15 cellular contexts compared by ENCODE assay signal in the genomic region with DNA sequence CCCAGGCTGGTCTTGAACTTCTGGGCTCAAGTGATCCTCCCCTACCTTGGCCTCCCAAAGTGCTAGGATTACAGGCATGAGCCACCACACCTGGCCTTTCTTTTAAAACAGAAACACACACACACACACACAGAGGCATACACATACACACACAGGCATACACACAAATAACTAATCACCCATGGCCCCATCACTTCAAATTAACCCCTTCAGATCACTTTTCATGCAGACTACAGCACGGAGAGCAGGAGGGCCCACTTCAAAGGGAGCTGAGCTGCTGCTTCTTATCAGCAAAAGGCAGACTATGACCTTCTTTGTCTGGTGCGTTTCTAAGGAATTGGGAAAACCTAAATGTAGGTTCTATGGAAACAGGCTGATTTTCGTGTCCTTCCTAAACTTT. TPM values are rescaled to one million over a fixed set of nuclear protein-coding genes. Genes with fewer than 3 reads are reported as not detected.
DNase-seq lines count a peak whose midpoint lies in the region; ATAC-seq and TF ChIP-seq lines count a peak whose summit lies in the region.
"Had no signal": no experiment of that assay in that cellular context is flagged by ENCODE, and none has a peak within 500 bp of the region (broad histone marks: within the 10 kb centered on the region; RNA-seq: fewer than 3 reads in every experiment).

No MANE protein-coding gene starts in this region.

- H3K27me3 Mint-ChIP-seq in CD14-positive monocyte (ENCODE audit: low read depth in 3 of 3) (peaks cover 0 to 5% (median 0%) of the 10 kb centered on the region in 3 donors), GM23338 (ENCODE audit: insufficient read depth, low read depth, poor library complexity) (peaks cover 12% of the 10 kb centered on the region)
- no peaks in the 10 kb centered on the region for H3K27me3 Mint-ChIP-seq in activated T-helper 1 cell treated with anti-CD3 and anti-CD28 coated beads, Interleukin-12 subunit alpha, Interleukin-12 subunit beta, Interleukin-2, Interleukin-4 antibody, amounts not matched to agents 30 ng/mL and 10 ng/mL and 1 ng/mL, durations not matched to agents 14 hours and 24 hours and 36 hours (ENCODE audit: insufficient read depth)

- H3K27ac Mint-ChIP-seq in CD14-positive monocyte (peak overlapping the region in 6 of 7 donors; percentile 25 to 95 (median 82)), GM23338 (peak overlapping the region; percentile 4; the same call in 1 of the 2 replicates)
- peak overlapping the region; percentile 70 for H3K27ac Mint-ChIP-seq in activated T-helper 1 cell treated with anti-CD3 and anti-CD28 coated beads, Interleukin-12 subunit alpha, Interleukin-12 subunit beta, Interleukin-2, Interleukin-4 antibody, amounts not matched to agents 30 ng/mL and 10 ng/mL and 1 ng/mL, durations not matched to agents 14 hours and 24 hours and 36 hours

- H2BK12ac ChIP-seq in mesenchymal stem cell (ENCODE audit: low read length in 2 of 2) = no peak overlapping the region

- H3K4me3 ChIP-seq in GM23338 = no peak overlapping the region
- peak overlapping the region in 1 of 2 experiments; percentile 47 for H3K4me3 ChIP-seq in mesenchymal stem cell (ENCODE audit: insufficient read depth in 1 of 2, low read depth in 1 of 2, low read length in 2 of 2)
- no peak overlapping the region for H3K4me3 ChIP-seq in Karpas-422 (ENCODE audit: low read length)

- no peak overlapping the region for H3K4ac ChIP-seq in mesenchymal stem cell (ENCODE audit: low read depth in 1 of 2, low read length in 2 of 2)

- H3K23ac ChIP-seq in mesenchymal stem cell (ENCODE audit: low read length in 2 of 2) = no peak overlapping the region

- H3K36me3 Mint-ChIP-seq in CD14-positive monocyte (peaks cover 5 to 13% of the 10 kb centered on the region in 2 donors), GM23338 (ENCODE audit: low read depth) (peaks cover 3% of the 10 kb centered on the region)
- H3K36me3 Mint-ChIP-seq in activated T-helper 1 cell treated with anti-CD3 and anti-CD28 coated beads, Interleukin-12 subunit alpha, Interleukin-12 subunit beta, Interleukin-2, Interleukin-4 antibody, amounts not matched to agents 30 ng/mL and 10 ng/mL and 1 ng/mL, durations not matched to agents 14 hours and 24 hours and 36 hours (ENCODE audit: low read depth) = no peaks in the 10 kb centered on the region

- H4K91ac ChIP-seq in mesenchymal stem cell (ENCODE audit: low read length) = no peak overlapping the region

- DNase-seq in CD14-positive monocyte (ENCODE audit: low spot score) (no peak), GM23338 (ENCODE audit: low spot score) (no peak), mesenchymal stem cell (no peak), DMS53 treated with DMSO at 0.1 percent for 48 hours (lab: John Stamatoyannopoulos, UW; ENCODE audit: unreplicated experiment) (no peak), Karpas-422 (no peak), dermis blood vessel endothelial cell (no peak)
- DNase-seq in activated T-helper 1 cell treated with anti-CD3 and anti-CD28 coated beads, Interleukin-12 subunit alpha, Interleukin-12 subunit beta, Interleukin-2, Interleukin-4 antibody, amounts not matched to agents 30 ng/mL and 10 ng/mL and 1 ng/mL, durations not matched to agents 14 hours and 24 hours and 36 hours (ENCODE audit: low spot score) = no peak
- DNase-seq: brain microvascular endothelial cell, NCI-H510A, substantia nigra had no signal

- ATAC-seq in GM23338 = no peak
- ATAC-seq in HG03457 (IDR thresholded peaks at IDR 0.05; ENCODE audit: unreplicated experiment) = no peak

- H2AFZ ChIP-seq in GM23338 = no peak overlapping the region
- no peak overlapping the region for H2AFZ ChIP-seq in mesenchymal stem cell (ENCODE audit: low read depth, low read length)
- H2AFZ ChIP-seq in Karpas-422 (ENCODE audit: low read length) = no peak overlapping the region

- H3K14ac ChIP-seq in mesenchymal stem cell (ENCODE audit: low read length in 2 of 2) = no peak overlapping the region

- peaks cover 38% of the 10 kb centered on the region for H3K79me1 ChIP-seq in mesenchymal stem cell (replicated peaks; ENCODE audit: low read length, poor library complexity, severe bottlenecking)

- H3K18ac ChIP-seq in mesenchymal stem cell (ENCODE audit: low read depth in 1 of 2, low read length in 2 of 2) = no peak overlapping the region

- H3K79me2 ChIP-seq in GM23338 (replicated peaks; ENCODE audit: insufficient read depth) = peaks cover 64% of the 10 kb centered on the region
- peaks cover 7% of the 10 kb centered on the region for H3K79me2 ChIP-seq in Karpas-422 (ENCODE audit: low read length)

- no peaks in the 10 kb centered on the region for H3K9me3 ChIP-seq in mesenchymal stem cell (ENCODE audit: control insufficient read depth, low read length)
- no peaks in the 10 kb centered on the region for H3K9me3 ChIP-seq in Karpas-422 (ENCODE audit: low read length)

- H3K9me3 Mint-ChIP-seq in CD14-positive monocyte = peaks cover 0 to 5% (median 3%) of the 10 kb centered on the region in 7 donors
- H3K9me3 Mint-ChIP-seq in GM23338 = peaks cover 19% of the 10 kb centered on the region; the same call in 2 of the 3 replicates
- H3K9me3 Mint-ChIP-seq in activated T-helper 1 cell treated with anti-CD3 and anti-CD28 coated beads, Interleukin-12 subunit alpha, Interleukin-12 subunit beta, Interleukin-2, Interleukin-4 antibody, amounts not matched to agents 30 ng/mL and 10 ng/mL and 1 ng/mL, durations not matched to agents 14 hours and 24 hours and 36 hours = no peaks in the 10 kb centered on the region

- H3K27me3 ChIP-seq in GM23338 (ENCODE audit: insufficient read depth) (no peaks in the 10 kb centered on the region), mesenchymal stem cell (ENCODE audit: control insufficient read depth in 1 of 2, insufficient read depth in 1 of 2, low read length in 2 of 2) (no peaks in the 10 kb centered on the region), Karpas-422 (ENCODE audit: low read length) (no peaks in the 10 kb centered on the region)
- H3K27me3 ChIP-seq: brain microvascular endothelial cell had no signal

- intact Hi-C loops in CD14-positive monocyte (cut with micrococcal nuclease) = loop anchor here (1.0 to 10.0 kb wide), 5 partner anchors 53 to 302 kb away; partner anchors contain the start of genes CRAMP1 (in 2 of the 2), IFT140 (in 2 of the 2), EME2 (in 1 of the 2) and MRPS34 (in 1 of the 2)
- intact Hi-C loops in activated T-helper 1 cell treated with anti-CD3 and anti-CD28 coated beads, Interleukin-12 subunit alpha, Interleukin-12 subunit beta, Interleukin-2, Interleukin-4 antibody, amounts not matched to agents 30 ng/mL and 10 ng/mL and 1 ng/mL, durations not matched to agents 14 hours and 24 hours and 36 hours (cut with micrococcal nuclease) = no loop called here

- H3K4me1 Mint-ChIP-seq in CD14-positive monocyte (peaks cover 60% of the 10 kb centered on the region), GM23338 (peaks cover 11% of the 10 kb centered on the region)
- peaks cover 6% of the 10 kb centered on the region for H3K4me1 Mint-ChIP-seq in activated T-helper 1 cell treated with anti-CD3 and anti-CD28 coated beads, Interleukin-12 subunit alpha, Interleukin-12 subunit beta, Interleukin-2, Interleukin-4 antibody, amounts not matched to agents 30 ng/mL and 10 ng/mL and 1 ng/mL, durations not matched to agents 14 hours and 24 hours and 36 hours (ENCODE audit: low read depth)

- H2BK15ac ChIP-seq in mesenchymal stem cell (ENCODE audit: low read depth, poor library complexity, severe bottlenecking) = no peak overlapping the region

- TF ChIP-seq CTCF in CD14-positive monocyte (IDR thresholded peaks at IDR 0.05) (no peak), GM23338 (conservative IDR thresholded peaks at IDR 0.05; ENCODE audit: low read depth in 2 of 2) (no peak)

- H4K20me1 ChIP-seq in GM23338 (replicated peaks; ENCODE audit: insufficient read depth) = peaks cover 26% of the 10 kb centered on the region
- no peaks in the 10 kb centered on the region for H4K20me1 ChIP-seq in Karpas-422 (ENCODE audit: insufficient read depth, low read depth, low read length)

- H3K4me3 Mint-ChIP-seq in CD14-positive monocyte = peak overlapping the region; percentile 47 to 66
- peak overlapping the region; percentile 47 for H3K4me3 Mint-ChIP-seq in GM23338
- peak overlapping the region; percentile 74 for H3K4me3 Mint-ChIP-seq in activated T-helper 1 cell treated with anti-CD3 and anti-CD28 coated beads, Interleukin-12 subunit alpha, Interleukin-12 subunit beta, Interleukin-2, Interleukin-4 antibody, amounts not matched to agents 30 ng/mL and 10 ng/mL and 1 ng/mL, durations not matched to agents 14 hours and 24 hours and 36 hours

- H4K8ac ChIP-seq in mesenchymal stem cell (ENCODE audit: low read length) = no peak overlapping the region

- H3K4me2 ChIP-seq in GM23338 (no peak overlapping the region), mesenchymal stem cell (ENCODE audit: low read length, poor library complexity, severe bottlenecking) (no peak overlapping the region), Karpas-422 (ENCODE audit: low read depth, low read length, poor library complexity, severe bottlenecking) (no peak overlapping the region)

- H3K36me3 ChIP-seq in GM23338 (ENCODE audit: insufficient read depth) (no peaks in the 10 kb centered on the region), mesenchymal stem cell (ENCODE audit: control insufficient read depth in 1 of 2, insufficient read depth in 2 of 2, low read depth in 1 of 2, low read length in 2 of 2) (peaks cover 4 to 15% of the 10 kb centered on the region in 2 experiments), Karpas-422 (ENCODE audit: insufficient read depth, low read length) (no peaks in the 10 kb centered on the region)
- H3K36me3 ChIP-seq: brain microvascular endothelial cell had no signal

- H3K4me1 ChIP-seq in GM23338 (ENCODE audit: insufficient read depth) = peaks cover 3% of the 10 kb centered on the region; the same call in 1 of the 2 replicates
- peaks cover 39% of the 10 kb centered on the region for H3K4me1 ChIP-seq in mesenchymal stem cell (ENCODE audit: control insufficient read depth, insufficient read depth, low read depth, low read length)
- peaks cover 12% of the 10 kb centered on the region for H3K4me1 ChIP-seq in Karpas-422 (ENCODE audit: low read length)

- no peak overlapping the region for H2BK5ac ChIP-seq in mesenchymal stem cell (ENCODE audit: low read depth, low read length, poor library complexity, severe bottlenecking)

- no peaks in the 10 kb centered on the region for H3F3A ChIP-seq in GM23338 (replicated peaks; ENCODE audit: low read depth)

- WGBS in mesenchymal stem cell = 60% methylated on average over 3 of the region's 3 CpGs

- H3K9me2 ChIP-seq in GM23338 (ENCODE audit: insufficient read depth) = no peaks in the 10 kb centered on the region
- no peaks in the 10 kb centered on the region for H3K9me2 ChIP-seq in Karpas-422 (replicated peaks; ENCODE audit: insufficient read depth, low read length)

- H3K9ac ChIP-seq in mesenchymal stem cell (ENCODE audit: low read length) = peak overlapping the region; percentile 49
- H3K9ac ChIP-seq in Karpas-422 (ENCODE audit: low read length) = no peak overlapping the region

- H3K27ac ChIP-seq in GM23338 (ENCODE audit: low read depth) (no peak overlapping the region), mesenchymal stem cell (ENCODE audit: low read length, poor library complexity, severe bottlenecking) (no peak overlapping the region), Karpas-422 (ENCODE audit: low read length) (no peak overlapping the region)
- H3K27ac ChIP-seq: brain microvascular endothelial cell, C4-2B had no signal

- no peak overlapping the region for H2BK120ac ChIP-seq in mesenchymal stem cell (ENCODE audit: low read depth, low read length)

- no peak overlapping the region for H2AK5ac ChIP-seq in mesenchymal stem cell (ENCODE audit: low read length, severe bottlenecking)

RNA-seq across cellular contexts. Expression of gene CLCN7, which starts 1.9 kb away (rescaled TPM):
- polyA plus RNA-seq in CD14-positive monocyte = 10 to 100 TPM; 37.4 to 56.5 TPM
- 35.9 and 53.8 TPM in 2 replicates for total RNA-seq in GM23338 (2014; rRNA removed; shearing (Covaris generic))
- polyA plus RNA-seq in GM23338 (2016; fragmentation: Nextera tagmentation; extraction: Ambion mirVana) = 13.8 and 17.4 TPM in 2 replicates
- 61.7 and 68.7 TPM in 2 replicates for total RNA-seq in activated T-helper 1 cell treated with anti-CD3 and anti-CD28 coated beads, Interleukin-12 subunit alpha, Interleukin-12 subunit beta, Interleukin-2, Interleukin-4 antibody, amounts not matched to agents 30 ng/mL and 10 ng/mL and 1 ng/mL, durations not matched to agents 14 hours and 24 hours and 36 hours
- polyA plus RNA-seq in mesenchymal stem cell (2013, experiment 1 of 2) = 91.3 TPM
- polyA plus RNA-seq in mesenchymal stem cell (2013, experiment 2 of 2) = 88.2 TPM
- 8.9 and 29.2 TPM in 2 replicates for total RNA-seq in Karpas-422 (2014; rRNA removed; shearing (Covaris generic); ENCODE audit: low replicate concordance)
- total RNA-seq in dermis blood vessel endothelial cell = 69.9 and 96.7 TPM in 2 replicates

RNA-seq across cellular contexts. Expression of gene PTX4, which starts 15.8 kb away (rescaled TPM):
- polyA plus RNA-seq in CD14-positive monocyte (not detected), GM23338 (2016; fragmentation: Nextera tagmentation; extraction: Ambion mirVana) (not detected in 2 replicates)
- not detected in 2 replicates for total RNA-seq in GM23338 (2014; rRNA removed; shearing (Covaris generic))
- 0.20 TPM in 1 of 2 replicates, not detected in the other for total RNA-seq in activated T-helper 1 cell treated with anti-CD3 and anti-CD28 coated beads, Interleukin-12 subunit alpha, Interleukin-12 subunit beta, Interleukin-2, Interleukin-4 antibody, amounts not matched to agents 30 ng/mL and 10 ng/mL and 1 ng/mL, durations not matched to agents 14 hours and 24 hours and 36 hours
- polyA plus RNA-seq in mesenchymal stem cell (2013, experiment 1 of 2) = not detected
- polyA plus RNA-seq in mesenchymal stem cell (2013, experiment 2 of 2) = not detected
- total RNA-seq in Karpas-422 (2014; rRNA removed; shearing (Covaris generic); ENCODE audit: low replicate concordance) = not detected in 2 replicates
- 0.09 TPM in 1 of 2 replicates, not detected in the other for total RNA-seq in dermis blood vessel endothelial cell
- total RNA-seq: myocyte, RPMI7951 had no signal

RNA-seq across cellular contexts. Expression of gene TELO2, which starts 20.2 kb away (rescaled TPM):
- polyA plus RNA-seq in CD14-positive monocyte (10 to 100 TPM in 1 of 2 donors, 1 to 10 TPM in 1; 7.3 to 11.4 TPM), GM23338 (2016; fragmentation: Nextera tagmentation; extraction: Ambion mirVana) (45.4 and 49.8 TPM in 2 replicates)
- 71.7 and 76.0 TPM in 2 replicates for total RNA-seq in GM23338 (2014; rRNA removed; shearing (Covaris generic))
- 94.1 and 95.3 TPM in 2 replicates for total RNA-seq in activated T-helper 1 cell treated with anti-CD3 and anti-CD28 coated beads, Interleukin-12 subunit alpha, Interleukin-12 subunit beta, Interleukin-2, Interleukin-4 antibody, amounts not matched to agents 30 ng/mL and 10 ng/mL and 1 ng/mL, durations not matched to agents 14 hours and 24 hours and 36 hours
- polyA plus RNA-seq in mesenchymal stem cell (2013, experiment 1 of 2) = 10.0 TPM
- 10.2 TPM for polyA plus RNA-seq in mesenchymal stem cell (2013, experiment 2 of 2)
- 8.7 and 22.0 TPM in 2 replicates for total RNA-seq in Karpas-422 (2014; rRNA removed; shearing (Covaris generic); ENCODE audit: low replicate concordance)
- 19.7 and 21.3 TPM in 2 replicates for total RNA-seq in dermis blood vessel endothelial cell

RNA-seq across cellular contexts. Expression of gene CCDC154, which starts 28.6 kb away (rescaled TPM):
- polyA plus RNA-seq in CD14-positive monocyte = not detected
- not detected in 2 replicates for total RNA-seq in GM23338 (2014; rRNA removed; shearing (Covaris generic))
- 0.31 and 0.49 TPM in 2 replicates for polyA plus RNA-seq in GM23338 (2016; fragmentation: Nextera tagmentation; extraction: Ambion mirVana)
- 0.44 and 2.0 TPM in 2 replicates for total RNA-seq in activated T-helper 1 cell treated with anti-CD3 and anti-CD28 coated beads, Interleukin-12 subunit alpha, Interleukin-12 subunit beta, Interleukin-2, Interleukin-4 antibody, amounts not matched to agents 30 ng/mL and 10 ng/mL and 1 ng/mL, durations not matched to agents 14 hours and 24 hours and 36 hours
- polyA plus RNA-seq in mesenchymal stem cell (2013, experiment 1 of 2) = 0.32 TPM
- 0.26 TPM for polyA plus RNA-seq in mesenchymal stem cell (2013, experiment 2 of 2)
- total RNA-seq in Karpas-422 (2014; rRNA removed; shearing (Covaris generic); ENCODE audit: low replicate concordance) = 0.11 TPM in 1 of 2 replicates, not detected in the other
- total RNA-seq in dermis blood vessel endothelial cell = 0.09 and 0.34 TPM in 2 replicates
- total RNA-seq: RPMI7951 had no signal

RNA-seq across cellular contexts. Expression of gene PERCC1, which starts 42.1 kb away (rescaled TPM):
- polyA plus RNA-seq in CD14-positive monocyte (not detected), GM23338 (2016; fragmentation: Nextera tagmentation; extraction: Ambion mirVana) (not detected in 2 replicates)
- not detected in 2 replicates for total RNA-seq in GM23338 (2014; rRNA removed; shearing (Covaris generic))
- not detected in 2 replicates for total RNA-seq in activated T-helper 1 cell treated with anti-CD3 and anti-CD28 coated beads, Interleukin-12 subunit alpha, Interleukin-12 subunit beta, Interleukin-2, Interleukin-4 antibody, amounts not matched to agents 30 ng/mL and 10 ng/mL and 1 ng/mL, durations not matched to agents 14 hours and 24 hours and 36 hours
- not detected for polyA plus RNA-seq in mesenchymal stem cell (2013, experiment 1 of 2)
- not detected for polyA plus RNA-seq in mesenchymal stem cell (2013, experiment 2 of 2)
- not detected in 2 replicates for total RNA-seq in Karpas-422 (2014; rRNA removed; shearing (Covaris generic); ENCODE audit: low replicate concordance)
- total RNA-seq in dermis blood vessel endothelial cell = not detected in 2 replicates
- total RNA-seq: glomerular endothelial cell, myocyte, RPMI7951 had no signal

Comparison
In these comparisons a context has a peak if more than half of its experiments do, and no peak if none do; other contexts are left out.
1. H3K27ac Mint-ChIP-seq: peak in every context shown above with its lines; median percentile 82 in CD14-positive monocyte; 70 in activated T-helper 1 cell treated with anti-CD3 and anti-CD28 coated beads, Interleukin-12 subunit alpha, Interleukin-12 subunit beta, Interleukin-2, Interleukin-4 antibody, amounts not matched to agents 30 ng/mL and 10 ng/mL and 1 ng/mL, durations not matched to agents 14 hours and 24 hours and 36 hours; 4 in GM23338.